ENCODE assay signal across 8 cellular contexts in the genomic region with DNA sequence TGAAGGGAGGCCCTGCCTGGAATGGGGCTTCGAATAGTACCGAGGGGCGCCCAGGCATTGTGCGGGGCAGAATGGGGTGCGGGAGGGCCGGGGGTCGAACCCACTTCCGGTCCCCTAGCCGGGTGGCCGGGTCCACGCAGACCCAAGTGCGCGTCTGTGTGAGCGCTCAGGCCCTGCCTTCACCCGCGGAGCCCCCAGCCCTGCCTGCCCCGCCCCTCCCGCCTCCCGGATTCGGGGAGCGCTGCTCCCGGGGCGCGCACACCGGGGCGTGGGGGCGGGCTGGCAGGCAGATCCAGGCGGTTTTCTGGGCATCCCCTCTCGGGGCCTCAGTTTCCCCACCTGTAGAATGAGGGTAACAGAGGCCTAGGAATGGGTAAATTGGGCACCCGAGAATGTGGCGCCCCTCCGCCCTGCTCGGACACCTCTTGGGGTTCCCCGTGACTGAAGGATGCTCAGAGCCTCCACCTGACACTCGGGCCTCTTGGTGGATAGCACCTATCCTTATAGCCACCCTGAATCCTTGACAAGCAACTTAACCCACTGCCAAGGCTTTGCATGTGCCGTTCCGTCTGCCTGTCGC. TPM values are rescaled to one million over a fixed set of nuclear protein-coding genes. Genes with fewer than 3 reads are reported as not detected.
DNase-seq lines count a peak whose midpoint lies in the region; ATAC-seq and TF ChIP-seq lines count a peak whose summit lies in the region.

No MANE protein-coding gene starts in this region.

- H3K4me3 ChIP-seq in GM12864 (ENCODE audit: low read depth, low read length) (peak overlapping the region; percentile 84), NT2/D1 (ENCODE audit: insufficient read length, low read depth) (peak overlapping the region; percentile 87), tibial artery (peak overlapping the region; percentile 76 to 98)

- CTCF ChIA-PET in MCF 10A (lab: Yijun Ruan, JAX) = interaction anchor here (1.0 kb wide), 1 partner anchor 126 kb away, joined by 4 read pairs; no protein-coding TSS in a partner anchor

- ATAC-seq in GM21723 (IDR thresholded peaks at IDR 0.05; ENCODE audit: unreplicated experiment) (no peak), GM21526 (IDR thresholded peaks at IDR 0.05; ENCODE audit: low FRiP score, unreplicated experiment) (no peak), GM18861 (IDR thresholded peaks at IDR 0.05; ENCODE audit: unreplicated experiment) (no peak)

- H3K9me3 Mint-ChIP-seq in MCF 10A (ENCODE audit: unreplicated experiment) (no peaks in the 10 kb centered on the region), mesothelial cell of epicardium (no peaks in the 10 kb centered on the region)

- TF ChIP-seq CTCF in GM12864 (IDR thresholded peaks at IDR 0.05; ENCODE audit: low read depth, low read length, missing control alignments) (no peak), MCF 10A (IDR thresholded peaks at IDR 0.05; ENCODE audit: unreplicated experiment) (no peak), mesothelial cell of epicardium (IDR thresholded peaks at IDR 0.05; ENCODE audit: unreplicated experiment) (no peak), tibial artery (IDR thresholded peaks at IDR 0.05) (no peak)

- POLR2A ChIA-PET in MCF 10A (lab: Yijun Ruan, JAX) = interaction anchor here (1.0 kb wide), 1 partner anchor 39 kb away, joined by 5 read pairs; a partner anchor contains a TSS

- H3K27me3 Mint-ChIP-seq in MCF 10A (ENCODE audit: insufficient read depth, unreplicated experiment) = no peaks in the 10 kb centered on the region
- no peaks in the 10 kb centered on the region for H3K27me3 Mint-ChIP-seq in mesothelial cell of epicardium (ENCODE audit: low read depth)

- intact Hi-C loops in MCF 10A (cut with micrococcal nuclease) (loop anchor here (10.0 kb wide), 1 partner anchor 149 kb away; a partner anchor contains a TSS), tibial artery (cut with DNase I; ENCODE audit: low total_unique reads) (loop anchor here (5.0 kb wide), 1 partner anchor 36 kb away; no protein-coding TSS in a partner anchor)

- H3K9me3 ChIP-seq in NT2/D1 (ENCODE audit: insufficient read depth, low read length) (no peaks in the 10 kb centered on the region), tibial artery (no peaks in the 10 kb centered on the region)

- peak overlapping the region; percentile 89 for H3K9ac ChIP-seq in NT2/D1 (ENCODE audit: insufficient read length, low read depth)

- peaks cover 15% of the 10 kb centered on the region for H3K36me3 Mint-ChIP-seq in MCF 10A (ENCODE audit: insufficient read depth, unreplicated experiment)
- peaks cover 3% of the 10 kb centered on the region for H3K36me3 Mint-ChIP-seq in mesothelial cell of epicardium

- H3K27me3 ChIP-seq in NT2/D1 (ENCODE audit: insufficient read depth, insufficient read length) (no peaks in the 10 kb centered on the region), tibial artery (no peaks in the 10 kb centered on the region)

- peaks cover 33% of the 10 kb centered on the region for H3K4me1 ChIP-seq in NT2/D1 (ENCODE audit: insufficient read depth, insufficient read length)
- peaks cover 7 to 48% (median 40%) of the 10 kb centered on the region in 4 donors for H3K4me1 ChIP-seq in tibial artery

- DNase-seq in GM12864 (ENCODE audit: low read depth) = no peak
- DNase-seq in NT2/D1 (ENCODE audit: low read depth, low spot score) = no peak
- DNase-seq in MCF 10A (ENCODE audit: unreplicated experiment) = no peak
- peak in 1 of 2 experiments; percentile 49 for DNase-seq in mesothelial cell of epicardium (ENCODE audit: low spot score in 2 of 2, unreplicated experiment in 2 of 2)
- DNase-seq in tibial artery = no peak

- H3K4me3 Mint-ChIP-seq in MCF 10A (ENCODE audit: unreplicated experiment) = peak overlapping the region; percentile 88
- H3K4me3 Mint-ChIP-seq in mesothelial cell of epicardium = peak overlapping the region; percentile 93

- H3K4me1 Mint-ChIP-seq in MCF 10A (ENCODE audit: insufficient read depth, unreplicated experiment) (peaks cover 31% of the 10 kb centered on the region), mesothelial cell of epicardium (peaks cover 33% of the 10 kb centered on the region)

- H3K27ac ChIP-seq in tibial artery = peak overlapping the region; percentile 95 to 98

- peak overlapping the region; percentile 88 for H3K27ac Mint-ChIP-seq in MCF 10A (ENCODE audit: low read depth, unreplicated experiment)
- H3K27ac Mint-ChIP-seq in mesothelial cell of epicardium = peak overlapping the region; percentile 98

- no TSS peak for BruUV-seq in MCF 10A (replicated peaks; lab: Mats Ljungman, UMichigan)

- H3K36me3 ChIP-seq in NT2/D1 (ENCODE audit: insufficient read depth, insufficient read length, low read length) (peaks cover 32% of the 10 kb centered on the region), tibial artery (peaks cover 5 to 20% (median 11%) of the 10 kb centered on the region in 3 donors)

RNA-seq across cellular contexts. Expression of a gene that starts 0.7 kb away (rescaled TPM):
- total RNA-seq in MCF 10A (2022) (31.0 and 33.8 TPM in 2 replicates), mesothelial cell of epicardium (90.4 to 95.5 TPM (median 94.7 TPM) in 3 replicates)

RNA-seq across cellular contexts. Expression of a gene that starts 20.0 kb away (rescaled TPM):
- 4.7 and 9.1 TPM in 2 replicates for total RNA-seq in MCF 10A (2022)
- 0.32 to 2.0 TPM (median 0.36 TPM) in 3 replicates for total RNA-seq in mesothelial cell of epicardium

RNA-seq across cellular contexts. Expression of a gene that starts 39.4 kb away (rescaled TPM):
- total RNA-seq in MCF 10A (2022) (12.9 and 15.4 TPM in 2 replicates), mesothelial cell of epicardium (7.7 to 9.5 TPM (median 8.2 TPM) in 3 replicates)

RNA-seq across cellular contexts. Expression of a gene that starts 50.2 kb away (rescaled TPM):
- total RNA-seq in MCF 10A (2022) (0.68 and 0.81 TPM in 2 replicates), mesothelial cell of epicardium (5.9 to 6.7 TPM (median 6.4 TPM) in 3 replicates)

RNA-seq across cellular contexts. Expression of a gene that starts 56.1 kb away (rescaled TPM):
- total RNA-seq in MCF 10A (2022) (4.1 and 5.9 TPM in 2 replicates), mesothelial cell of epicardium (15.0 to 17.0 TPM (median 16.0 TPM) in 3 replicates)
